In genomic region chr9:136788644-136789522, GRCh38 we compare ENCODE assay signal across 11 cellular contexts. TPM values are rescaled to one million over a fixed set of nuclear protein-coding genes. Genes with fewer than 3 reads are reported as not detected.
DNase-seq lines count a peak whose midpoint lies in the region; ATAC-seq and TF ChIP-seq lines count a peak whose summit lies in the region.
"Not testable (repeated sequence)": the region's sequence is repeated elsewhere in the genome, so short reads cannot be mapped to it uniquely, and the experiment has no call there.
"Had no signal": no experiment of that assay in that cellular context is flagged by ENCODE, and none has a peak within 500 bp of the region (broad histone marks: within the 10 kb centered on the region; RNA-seq: fewer than 3 reads in every experiment).

No MANE protein-coding gene starts in this region.

- H3K4me3 Mint-ChIP-seq in Calu3 (ENCODE audit: low read depth, unreplicated experiment) = peak overlapping the region; percentile 43
- peak overlapping the region; percentile 40 for H3K4me3 Mint-ChIP-seq in mesothelial cell of epicardium
- peak overlapping the region; percentile 20 to 57 for H3K4me3 Mint-ChIP-seq in stimulated activated naive CD8-positive, alpha-beta T cell treated with anti-CD3 and anti-CD28 coated beads, Interleukin-15, amount 100 ng/mL, for 72 hours

- not testable (repeated sequence) for DNase-seq in Calu3; dorsolateral prefrontal cortex; mesothelial cell of epicardium (ENCODE audit: low spot score in 2 of 2, unreplicated experiment in 2 of 2); stimulated activated naive CD8-positive, alpha-beta T cell treated with anti-CD3 and anti-CD28 coated beads, Interleukin-15, amount 100 ng/mL, for 72 hours
- DNase-seq in NCI-H226 (peak; percentile 35), WERI-Rb-1 (peak; percentile 71)

- not testable (repeated sequence) for H3K36me3 ChIP-seq in WERI-Rb-1

- not testable (repeated sequence) for H3K9me3 Mint-ChIP-seq in Calu3 (ENCODE audit: low read depth, unreplicated experiment); mesothelial cell of epicardium; stimulated activated naive CD8-positive, alpha-beta T cell treated with anti-CD3 and anti-CD28 coated beads, Interleukin-15, amount 100 ng/mL, for 72 hours

- H3K4me1 Mint-ChIP-seq in Calu3 (ENCODE audit: low read depth, unreplicated experiment) (peaks cover 48% of the 10 kb centered on the region), mesothelial cell of epicardium (peaks cover 63% of the 10 kb centered on the region)
- peaks cover 46% of the 10 kb centered on the region for H3K4me1 Mint-ChIP-seq in stimulated activated naive CD8-positive, alpha-beta T cell treated with anti-CD3 and anti-CD28 coated beads, Interleukin-15, amount 100 ng/mL, for 72 hours

- peak overlapping the region; percentile 13 for H3K27ac Mint-ChIP-seq in Calu3 (ENCODE audit: unreplicated experiment)
- H3K27ac Mint-ChIP-seq in mesothelial cell of epicardium = peak overlapping the region; percentile 97
- H3K27ac Mint-ChIP-seq in stimulated activated naive CD8-positive, alpha-beta T cell treated with anti-CD3 and anti-CD28 coated beads, Interleukin-15, amount 100 ng/mL, for 72 hours = peak overlapping the region in 1 of 2 donors; percentile 56

- not testable (repeated sequence) for BruUV-seq in Calu3 (replicated peaks; lab: Mats Ljungman, UMichigan)

- CTCF ChIA-PET in Calu3 (lab: Charles Lee) = interaction anchor here (0.7 to 1.6 kb wide), 2 partner anchors 279 to 430 kb away, joined by 3 read pairs; no protein-coding TSS in a partner anchor

- peak overlapping the region; percentile 89 for H3K27ac ChIP-seq in WERI-Rb-1
- peak overlapping the region in 39 of 59 donors; percentile 2 to 99 (median 97) for H3K27ac ChIP-seq in dorsolateral prefrontal cortex

- H3K9me3 ChIP-seq in WERI-Rb-1 (ENCODE audit: severe bottlenecking) = not testable (repeated sequence)

- intact Hi-C loops in Calu3 (cut with micrococcal nuclease; ENCODE audit: unreplicated experiment) = not testable (repeated sequence)
- intact Hi-C loops in dorsolateral prefrontal cortex (cut with DNase I) = loop anchor here (5.0 kb wide), 1 partner anchor 248 kb away; no protein-coding TSS in a partner anchor

- not testable (repeated sequence) for ATAC-seq in stimulated activated naive CD8-positive, alpha-beta T cell treated with anti-CD3 and anti-CD28 coated beads, Interleukin-15, amount 100 ng/mL, for 72 hours

- not testable (repeated sequence) for TF ChIP-seq CTCF in Calu3 (IDR thresholded peaks at IDR 0.05; ENCODE audit: unreplicated experiment); WERI-Rb-1 (IDR thresholded peaks at IDR 0.05; ENCODE audit: low read depth, low read length); dorsolateral prefrontal cortex (IDR thresholded peaks at IDR 0.05 in 54 of 56, conservative IDR thresholded peaks at IDR 0.05 in 2 of 56; ENCODE audit: low read depth in 1 of 56, partially characterized antibody in 56 of 56); mesothelial cell of epicardium (IDR thresholded peaks at IDR 0.05; ENCODE audit: unreplicated experiment)

- H3K4me3 ChIP-seq in WERI-Rb-1 (ENCODE audit: low read depth, low read length) = peak overlapping the region; percentile 2; the same call in 1 of the 2 replicates
- H3K4me3 ChIP-seq in dorsolateral prefrontal cortex = not testable (repeated sequence)

- H3K36me3 Mint-ChIP-seq in Calu3 (ENCODE audit: insufficient read depth, unreplicated experiment) = peaks cover 30% of the 10 kb centered on the region
- H3K36me3 Mint-ChIP-seq in mesothelial cell of epicardium = not testable (repeated sequence)

- H3K27me3 Mint-ChIP-seq in Calu3 (ENCODE audit: unreplicated experiment); mesothelial cell of epicardium (ENCODE audit: low read depth); stimulated activated naive CD8-positive, alpha-beta T cell treated with anti-CD3 and anti-CD28 coated beads, Interleukin-15, amount 100 ng/mL, for 72 hours: not testable (repeated sequence)

- not testable (repeated sequence) for H3K27me3 ChIP-seq in WERI-Rb-1 (ENCODE audit: insufficient read depth, low read depth, severe bottlenecking); dorsolateral prefrontal cortex

RNA-seq across cellular contexts. Expression of gene TMEM141, which starts 2.3 kb away (rescaled TPM):
- total RNA-seq in Calu3 (2022) = 64.1 and 75.8 TPM in 2 replicates
- 10 to 100 TPM; 37.4 to 81.9 (median 55.2) TPM for total RNA-seq in dorsolateral prefrontal cortex
- total RNA-seq in mesothelial cell of epicardium = 70.4 to 72.4 TPM (median 71.7 TPM) in 3 replicates

RNA-seq across cellular contexts. Expression of gene CCDC183, which starts 7.3 kb away (rescaled TPM):
- total RNA-seq in Calu3 (2022) (0.38 TPM in 1 of 2 replicates, not detected in the other), dorsolateral prefrontal cortex (10 to 100 TPM in 1 of 120 experiments, 1 to 10 TPM in 116, under 1 TPM in 3; 0.47 to 10.6 (median 3.4) TPM), mesothelial cell of epicardium (25.1 to 29.1 TPM (median 26.5 TPM) in 3 replicates)

RNA-seq across cellular contexts. Expression of gene RABL6, which starts 18.9 kb away (rescaled TPM):
- total RNA-seq in Calu3 (2022) (68.9 and 72.4 TPM in 2 replicates), dorsolateral prefrontal cortex (100 to 1,000 TPM in 114 of 120 experiments, 10 to 100 TPM in 6; 86.8 to 178 (median 121) TPM), mesothelial cell of epicardium (120 to 124 TPM (median 122 TPM) in 3 replicates)

RNA-seq across cellular contexts. Expression of gene LCN15, which starts 24.6 kb away (rescaled TPM):
- total RNA-seq in Calu3 (2022) = not detected in 2 replicates
- 10 to 100 TPM in 2 of 120 experiments, 1 to 10 TPM in 108, under 1 TPM in 10; 0.32 to 11.1 (median 3.0) TPM for total RNA-seq in dorsolateral prefrontal cortex
- 1.3 to 3.5 TPM (median 1.9 TPM) in 3 replicates for total RNA-seq in mesothelial cell of epicardium
- total RNA-seq: occipital lobe, sigmoid colon had no signal

RNA-seq across cellular contexts. Expression of gene LCN8, which starts 30.8 kb away (rescaled TPM):
- total RNA-seq in Calu3 (2022) = not detected in 2 replicates
- 1 to 10 TPM in 16 of 120 experiments, under 1 TPM in 58, not detected in 46; 0.16 to 2.8 (median 0.72) TPM for total RNA-seq in dorsolateral prefrontal cortex
- total RNA-seq in mesothelial cell of epicardium = not detected in 3 replicates
- total RNA-seq: heart left ventricle, occipital lobe, sigmoid colon, SK-MEL-5, suprapubic skin had no signal
